1 cellular context compared by ENCODE assay signal in genomic region chr21:33480481-33481103, GRCh38.
TF ChIP-seq lines count a peak whose summit lies in the region.

No MANE protein-coding gene starts in this region.

TF ChIP-seq in SK-N-SH, 30 proteins besides CTCF, POLR2A, EP300 and RAD21 (continued from another document):
- no peak for TF ChIP-seq USF2 (IDR thresholded peaks at IDR 0.05; ENCODE audit: borderline replicate concordance, low read depth, low read length)
- TF ChIP-seq FOXM1 (IDR thresholded peaks at IDR 0.05; ENCODE audit: low read depth): no peak
- TF ChIP-seq RFX5 (IDR thresholded peaks at IDR 0.05; ENCODE audit: low read length): no peak
- TF ChIP-seq ZBTB33 (IDR thresholded peaks at IDR 0.05; ENCODE audit: borderline replicate concordance, low read depth): no peak
TF ChIP-seq in SK-N-SH: peak in this region for 0.
